Comparison of ENCODE assay signal across 11 cellular contexts in the genomic region with DNA sequence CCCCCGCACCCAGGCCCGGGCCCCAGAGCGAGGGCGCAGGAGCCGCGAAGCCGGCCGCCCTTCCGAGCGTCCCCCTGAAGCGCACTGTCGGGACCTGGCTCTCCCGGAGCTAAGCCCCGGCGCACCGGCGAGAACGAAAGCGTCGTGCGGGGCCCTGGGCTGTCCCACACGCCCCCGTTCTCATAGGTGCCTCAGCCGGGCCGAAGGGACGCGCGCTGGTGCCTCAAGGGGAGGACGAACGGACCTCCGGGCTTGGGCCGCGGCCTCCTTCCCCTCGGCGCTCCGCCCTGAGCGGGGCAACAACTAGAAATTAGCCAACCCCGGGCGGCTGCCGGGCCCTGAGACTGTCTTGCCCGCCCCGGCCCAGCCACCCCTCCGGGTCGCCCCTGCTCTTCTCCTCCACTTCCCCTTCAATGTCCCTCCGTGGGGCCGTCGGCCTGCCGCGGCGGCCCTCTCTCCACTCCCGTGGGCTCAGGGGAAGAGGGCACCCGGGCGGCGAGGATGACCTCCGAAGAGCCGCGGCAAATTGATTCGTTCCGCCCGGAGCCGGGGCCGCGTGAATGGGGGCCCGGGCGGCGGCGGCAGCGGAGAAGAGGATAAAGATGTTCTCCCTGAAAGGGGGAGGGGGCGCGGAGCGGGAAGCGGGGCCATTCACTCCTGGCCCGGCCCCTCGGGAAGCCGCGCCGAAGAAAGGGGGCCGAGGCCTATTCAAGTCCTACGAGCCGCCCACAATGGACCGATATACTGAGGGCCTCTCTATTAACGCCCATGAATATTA. TPM values are rescaled to one million over a fixed set of nuclear protein-coding genes. Genes with fewer than 3 reads are reported as not detected.
A peak's percentile ranks its signal among the peaks of the same experiment; 100 is the strongest.
DNase-seq lines count a peak whose midpoint lies in the region; ATAC-seq, FAIRE-seq and TF ChIP-seq lines count a peak whose summit lies in the region.
"Had no signal": no experiment of that assay in that cellular context is flagged by ENCODE, and none has a peak within 500 bp of the region (broad histone marks: within the 10 kb centered on the region; RNA-seq: fewer than 3 reads in every experiment).

No MANE protein-coding gene starts in this region.

- CTCF ChIA-PET in HEK293T (lab: Yijun Ruan, JAX): no interaction called here

- TF ChIP-seq CTCF in WI38 (IDR thresholded peaks at IDR 0.05; ENCODE audit: low read depth, low read length): no peak
- TF ChIP-seq CTCF in spleen (IDR thresholded peaks at IDR 0.05 in 8 of 11, conservative IDR thresholded peaks at IDR 0.05 in 3 of 11): peak in 1 of 11 experiments; percentile 11

- FAIRE-seq in GM12891 (lab: Jason Lieb, UNC): no peak

- no peak overlapping the region for H3K9ac ChIP-seq in iPS-15b (ENCODE audit: low read depth, low read length)

- DNase-seq in HEK293T (ENCODE audit: extremely low spot score): peak; percentile 45
- DNase-seq in spleen: no peak
- DNase-seq in occipital lobe (lab: John Stamatoyannopoulos, UW): no peak
- no peak for DNase-seq in NCI-H1436 (lab: John Stamatoyannopoulos, UW)
- DNase-seq in GM12891 (ENCODE audit: insufficient read length, low spot score): no peak
- DNase-seq: activated B cell treated with CpG ODN at 0.5 μM for 24 hours, NCI-H2107 had no signal

- no peak for ATAC-seq in GM18505 (IDR thresholded peaks at IDR 0.05; ENCODE audit: unreplicated experiment)

- WGBS in spleen, 5 donors: 1 to 4% (median 2%) methylated on average over 21 to 82 of the region's 82 CpGs

- H3K36me3 ChIP-seq in iPS-15b (ENCODE audit: control insufficient read depth, insufficient read depth, low read length) (no peaks in the 10 kb centered on the region), spleen (no peaks in the 10 kb centered on the region)

- H3K4me1 ChIP-seq in iPS-15b (ENCODE audit: control insufficient read depth, insufficient read depth, low read length): peaks cover 5% of the 10 kb centered on the region
- peaks cover 37 to 68% (median 65%) of the 10 kb centered on the region in 6 donors for H3K4me1 ChIP-seq in spleen

- H3K4me3 ChIP-seq in WI38 (ENCODE audit: low read depth, low read length) (0 out of 2 replicates have a peak overlapping the region, but pooled peaks have one; percentile 5), iPS-15b (ENCODE audit: low read depth, low read length) (peak overlapping the region; percentile 35), spleen (peak overlapping the region; percentile 22 to 62 (median 35))

- intact Hi-C loops in spleen (cut with DNase I; ENCODE audit: low total_unique reads): no loop called here

- POLR2A ChIA-PET in HEK293T (lab: Yijun Ruan, JAX): no interaction called here

- peaks cover 94% of the 10 kb centered on the region for H3K27me3 ChIP-seq in iPS-15b (ENCODE audit: control insufficient read depth, insufficient read depth, low read length)
- H3K27me3 ChIP-seq in spleen (replicated peaks in 1 of 7): peaks cover 32 to 100% (median 91%) of the 10 kb centered on the region in 7 donors

- H3K27ac ChIP-seq in spleen: no peak overlapping the region

- H3K9me3 ChIP-seq in iPS-15b (ENCODE audit: control insufficient read depth, insufficient read depth, low read length): no peaks in the 10 kb centered on the region
- H3K9me3 ChIP-seq in spleen: no peaks in the 10 kb centered on the region

- TF ChIP-seq POLR2A in spleen (IDR thresholded peaks at IDR 0.05) (no peak), GM18505 (IDR thresholded peaks at IDR 0.05; ENCODE audit: borderline replicate concordance, extremely low read depth, insufficient read depth, insufficient read length) (no peak), GM12891 (IDR thresholded peaks at IDR 0.05; ENCODE audit: low read depth, low read length) (no peak)

TF ChIP-seq in HEK293T, 16 proteins besides CTCF, POLR2A, EP300 and RAD21:
- TF ChIP-seq ELF4 (IDR thresholded peaks at IDR 0.05) (no peak), FOXA1 (IDR thresholded peaks at IDR 0.05) (no peak), L3MBTL2 (conservative IDR thresholded peaks at IDR 0.05) (no peak), TARDBP (IDR thresholded peaks at IDR 0.05) (no peak), NFRKB (IDR thresholded peaks at IDR 0.05) (no peak), ARNT (IDR thresholded peaks at IDR 0.05) (no peak), SP1 (IDR thresholded peaks at IDR 0.05) (no peak), FOXK2 (IDR thresholded peaks at IDR 0.05) (no peak), ZNF384 (IDR thresholded peaks at IDR 0.05) (no peak), FOXM1 (IDR thresholded peaks at IDR 0.05; ENCODE audit: borderline replicate concordance) (no peak), CTBP1 (IDR thresholded peaks at IDR 0.05; ENCODE audit: borderline replicate concordance) (no peak), SUZ12 (IDR thresholded peaks at IDR 0.05) (no peak), LEF1 (IDR thresholded peaks at IDR 0.05; ENCODE audit: borderline replicate concordance) (no peak)
- TF ChIP-seq, protein P1, sequence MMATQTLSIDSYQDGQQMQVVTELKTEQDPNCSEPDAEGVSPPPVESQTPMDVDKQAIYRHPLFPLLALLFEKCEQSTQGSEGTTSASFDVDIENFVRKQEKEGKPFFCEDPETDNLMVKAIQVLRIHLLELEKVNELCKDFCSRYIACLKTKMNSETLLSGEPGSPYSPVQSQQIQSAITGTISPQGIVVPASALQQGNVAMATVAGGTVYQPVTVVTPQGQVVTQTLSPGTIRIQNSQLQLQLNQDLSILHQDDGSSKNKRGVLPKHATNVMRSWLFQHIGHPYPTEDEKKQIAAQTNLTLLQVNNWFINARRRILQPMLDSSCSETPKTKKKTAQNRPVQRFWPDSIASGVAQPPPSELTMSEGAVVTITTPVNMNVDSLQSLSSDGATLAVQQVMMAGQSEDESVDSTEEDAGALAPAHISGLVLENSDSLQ (IDR thresholded peaks at IDR 0.05): no peak

TF ChIP-seq in GM12891, 5 proteins besides CTCF, POLR2A, EP300 and RAD21:
- no peak for TF ChIP-seq PAX5 (IDR thresholded peaks at IDR 0.05; ENCODE audit: insufficient read depth, low read length, severe bottlenecking)
- no peak for TF ChIP-seq POU2F2 (IDR thresholded peaks at IDR 0.05; ENCODE audit: low read depth, low read length)

RNA-seq across cellular contexts. Expression of a gene that starts 3.5 kb away (rescaled TPM):
- total RNA-seq in spleen (not detected), occipital lobe (not detected)
- polyA plus RNA-seq in spleen: under 1 TPM in 2 of 3 donors, not detected in 1; 0.06 to 0.07 TPM
- not detected for polyA plus RNA-seq in GM12891 (2012; ENCODE audit: low read depth, missing spikeins)
- total RNA-seq: activated B cell treated with CpG ODN at 0.5 μM for 24 hours, liver had no signal

RNA-seq across cellular contexts. Expression of a gene that starts 32.7 kb away (rescaled TPM):
- total RNA-seq in spleen (10 to 100 TPM; 23.8 to 34.6 (median 26.1) TPM), occipital lobe (53.5 TPM)
- 10 to 100 TPM; 16.9 to 22.8 (median 17.2) TPM for polyA plus RNA-seq in spleen
- 23.6 TPM for polyA plus RNA-seq in GM12891 (2012; ENCODE audit: low read depth, missing spikeins)
